In the genomic region with DNA sequence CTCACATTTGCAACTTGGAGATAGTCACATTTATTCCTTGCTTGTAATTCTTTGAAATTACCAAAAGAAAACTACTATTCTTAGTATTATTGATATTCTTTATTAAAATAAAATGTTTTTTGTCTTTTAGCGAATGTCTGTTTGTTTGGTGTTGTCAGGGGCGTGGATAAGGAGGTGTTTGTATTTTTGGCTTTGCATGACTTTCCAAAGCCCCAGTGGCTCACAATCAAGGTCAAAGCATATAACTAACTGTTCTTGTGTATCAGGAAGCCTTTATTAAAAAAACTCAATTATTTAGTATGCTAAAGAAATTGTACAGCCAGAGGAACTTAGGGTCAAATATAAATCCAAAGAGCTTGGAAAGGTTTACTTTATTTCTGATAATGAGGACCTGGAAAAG, we compare ENCODE assay signal across 38 cellular contexts. TPM values are rescaled to one million over a fixed set of nuclear protein-coding genes. Genes with fewer than 3 reads are reported as not detected.
"Had no signal": no experiment of that assay in that cellular context is flagged by ENCODE, and none has a peak within 500 bp of the region (broad histone marks: within the 10 kb centered on the region; RNA-seq: fewer than 3 reads in every experiment).

No MANE protein-coding gene starts in this region.

- H3K27me3 ChIP-seq: MG63 had no signal

- H3K9ac ChIP-seq: KMS-11 had no signal

- H3K9me3 ChIP-seq: MG63 had no signal

- H3K36me3 ChIP-seq: MG63 had no signal

- H3K4me3 ChIP-seq: MG63 had no signal

- H3K27ac ChIP-seq: KMS-11 had no signal

- DNase-seq: Karpas-422, Kasumi-1, KBM-7, KG1, MG63, MM.1S, MV-4-11, NCI-H1048, NCI-H1092, NCI-H1092 treated with DMSO at 0.1 percent for 48 hours, NCI-H1105, NCI-H1105 treated with DMSO at 0.1 percent for 48 hours, NCI-H1417, NCI-H1417 treated with DMSO at 0.1 percent for 48 hours, NCI-H1436, NCI-H1436 treated with DMSO at 0.1 percent for 48 hours, NCI-H146, NCI-H1694, NCI-H1694 treated with DMSO at 0.1 percent for 48 hours, NCI-H187, NCI-H187 treated with DMSO at 0.1 percent for 48 hours, NCI-H1930, NCI-H2029, NCI-H2029 treated with DMSO at 0.1 percent for 48 hours, NCI-H2081, NCI-H2081 treated with DMSO at 0.1 percent for 48 hours, NCI-H2107, NCI-H2171, NCI-H2171 treated with DMSO at 0.1 percent for 48 hours, NCI-H2227 treated with DMSO at 0.1 percent for 48 hours, NCI-H226, NCI-H345, NCI-H446, NCI-H446 treated with DMSO at 0.1 percent for 48 hours had no signal

RNA-seq across cellular contexts. Expression of gene GPHB5, which starts 17.9 kb away (rescaled TPM):
- total RNA-seq: LHCN-M2, M059J, MCF 10A had no signal
